Comparison of ENCODE assay signal across 28 cellular contexts in genomic region chr17:32102697-32103096, GRCh38. TPM values are rescaled to one million over a fixed set of nuclear protein-coding genes. Genes with fewer than 3 reads are reported as not detected.
DNase-seq lines count a peak whose midpoint lies in the region; ATAC-seq and TF ChIP-seq lines count a peak whose summit lies in the region.
"Had no signal": no experiment of that assay in that cellular context is flagged by ENCODE, and none has a peak within 500 bp of the region (broad histone marks: within the 10 kb centered on the region; RNA-seq: fewer than 3 reads in every experiment).

No MANE protein-coding gene starts in this region.

- H3K18ac ChIP-seq in mesendoderm (ENCODE audit: low read length), result no peak overlapping the region

- H3K9me3 Mint-ChIP-seq in stimulated activated memory B cell treated with anti-CD40 and anti-IgM and Interleukin-4, amounts not matched to agents 10 μg/mL and 1 μg/mL and 100 μg/mL, for 72 hours, result no peaks in the 10 kb centered on the region
- H3K9me3 Mint-ChIP-seq: activated T-cell treated with anti-CD3 and anti-CD28 coated beads, Interleukin-2, amount 50 U/mL, for 24 hours; dendritic cell treated with granulocyte-macrophage colony-stimulating factor and Interleukin-4, amounts not matched to agents 40 ng/mL and 50 ng/mL, for 4 days had no signal

- no peaks in the 10 kb centered on the region for H3K9me3 ChIP-seq in HEK293 (ENCODE audit: control insufficient read depth, insufficient read depth, low read depth, low read length)
- H3K9me3 ChIP-seq: adrenal gland, spleen, testis, uterus had no signal

- H3K4me1 Mint-ChIP-seq in stimulated activated memory B cell treated with anti-CD40 and anti-IgM and Interleukin-4, amounts not matched to agents 10 μg/mL and 1 μg/mL and 100 μg/mL, for 72 hours, result no peaks in the 10 kb centered on the region

- H2BK5ac ChIP-seq in mesendoderm (ENCODE audit: low read length), result no peak overlapping the region

- H3K4me1 ChIP-seq in HEK293 (ENCODE audit: control insufficient read depth, insufficient read depth, low read length), result no peaks in the 10 kb centered on the region
- H3K4me1 ChIP-seq in mesendoderm (ENCODE audit: control insufficient read depth, low read depth, low read length), result no peaks in the 10 kb centered on the region
- H3K4me1 ChIP-seq: adrenal gland, testis, uterus had no signal

- H3K4me2 ChIP-seq in mesendoderm (ENCODE audit: low read length), result no peak overlapping the region

- H3K27ac ChIP-seq in HEK293 (ENCODE audit: extremely low read depth, low read depth, low read length), result no peak overlapping the region
- H3K27ac ChIP-seq in mesendoderm (ENCODE audit: low read depth, low read length), result no peak overlapping the region
- H3K27ac ChIP-seq: adrenal gland, C4-2B, cardiac muscle cell, RWPE1, spleen, testis, uterus had no signal

- no peak overlapping the region for H2AK5ac ChIP-seq in mesendoderm (ENCODE audit: low read length)

- CTCF ChIA-PET in HEK293 (lab: Yijun Ruan, JAX), result interaction anchor here (0.6 kb wide), 1 partner anchor 8 kb away, joined by 3 read pairs; no protein-coding TSS in a partner anchor

- H3K79me1 ChIP-seq in mesendoderm (ENCODE audit: low read length), result no peaks in the 10 kb centered on the region

- no peaks in the 10 kb centered on the region for H3K79me2 ChIP-seq in mesendoderm (ENCODE audit: control insufficient read depth, insufficient read depth, low read length)

- WGBS in mesendoderm (ENCODE audit: extremely low coverage, insufficient coverage, low lambda C conversion rate), result no CpG with 5 or more reads among the region's 4 CpGs

- H2BK120ac ChIP-seq in mesendoderm (ENCODE audit: low read depth, low read length), result no peak overlapping the region

- H3K4me3 ChIP-seq in HEK293 (ENCODE audit: low read depth, low read length), result no peak overlapping the region
- no peak overlapping the region for H3K4me3 ChIP-seq in mesendoderm (ENCODE audit: low read length)
- H3K4me3 ChIP-seq: adrenal gland, cardiac muscle cell, spleen, testis, uterus had no signal

- H3K23ac ChIP-seq in mesendoderm (ENCODE audit: low read length), result no peak overlapping the region

- no peak for TF ChIP-seq CTCF in HEK293 (tag by site-specific recombination; IDR thresholded peaks at IDR 0.05)

- no peak overlapping the region for H4K5ac ChIP-seq in mesendoderm (ENCODE audit: low read length)

- no peak overlapping the region for H2BK15ac ChIP-seq in mesendoderm (replicated peaks; ENCODE audit: low read depth)

- no peak overlapping the region for H3K56ac ChIP-seq in mesendoderm (ENCODE audit: low read length)

- no peak overlapping the region for H4K8ac ChIP-seq in mesendoderm (ENCODE audit: low read depth, low read length)

- no peak overlapping the region for H3K9ac ChIP-seq in mesendoderm (ENCODE audit: low read length)

- H3K4ac ChIP-seq in mesendoderm (ENCODE audit: low read depth, low read length), result no peak overlapping the region

- ATAC-seq in stimulated activated memory B cell treated with anti-CD40 and anti-IgM and Interleukin-4, amounts not matched to agents 10 μg/mL and 1 μg/mL and 100 μg/mL, for 72 hours, result no peak
- ATAC-seq: HepG2; naive thymus-derived CD4-positive, alpha-beta T cell; T-helper 17 cell had no signal

- H3K27ac Mint-ChIP-seq in stimulated activated memory B cell treated with anti-CD40 and anti-IgM and Interleukin-4, amounts not matched to agents 10 μg/mL and 1 μg/mL and 100 μg/mL, for 72 hours, result no peak overlapping the region
- H3K27ac Mint-ChIP-seq: activated T-cell treated with anti-CD3 and anti-CD28 coated beads, Interleukin-2, amount 50 U/mL, for 24 hours; dendritic cell treated with granulocyte-macrophage colony-stimulating factor and Interleukin-4, amounts not matched to agents 40 ng/mL and 50 ng/mL, for 4 days; T-helper 17 cell had no signal

- DNase-seq in Daoy (ENCODE audit: low read depth) (peak; percentile 37), dedifferentiated amniotic fluid mesenchymal stem cell (ENCODE audit: extremely low spot score) (peak; percentile 53), mesendoderm (peak; percentile 25), mucosa of gallbladder (ENCODE audit: low spot score) (no peak), Ammon's horn (ENCODE audit: low spot score) (no peak)
- DNase-seq in stimulated activated naive CD4-positive, alpha-beta T cell treated with Interleukin-2 at 50 U/mL for 16 hours (lab: John Stamatoyannopoulos, UW), result no peak
- DNase-seq: activated naive CD4-positive, alpha-beta T cell; activated T-cell treated with anti-CD3 and anti-CD28 coated beads, Interleukin-2, amount 50 U/mL, for 24 hours; Calu3; GOT3; left cardiac atrium; naive thymus-derived CD4-positive, alpha-beta T cell; NCI-H187; NCI-H82; spleen; stimulated activated CD4-positive, alpha-beta T cell treated with anti-CD3 and anti-CD28 coated beads, Interleukin-4, amount 100 ng/mL, for 1 hour; stimulated activated naive CD4-positive, alpha-beta T cell; T-helper 17 cell; testis; uterus had no signal

- no peaks in the 10 kb centered on the region for H3K27me3 ChIP-seq in mesendoderm (ENCODE audit: insufficient read depth, low read length, poor library complexity)
- H3K27me3 ChIP-seq: adrenal gland, cardiac muscle cell, spleen, testis, uterus had no signal

- POLR2A ChIA-PET in HEK293 (lab: Yijun Ruan, JAX), result interaction anchor here (0.6 to 1.0 kb wide), 2 partner anchors 9 to 328 kb away, joined by 3 to 5 read pairs; no protein-coding TSS in a partner anchor

- H3K27me3 Mint-ChIP-seq in stimulated activated memory B cell treated with anti-CD40 and anti-IgM and Interleukin-4, amounts not matched to agents 10 μg/mL and 1 μg/mL and 100 μg/mL, for 72 hours, result peaks cover 10% of the 10 kb centered on the region
- H3K27me3 Mint-ChIP-seq: activated T-cell treated with anti-CD3 and anti-CD28 coated beads, Interleukin-2, amount 50 U/mL, for 24 hours; dendritic cell treated with granulocyte-macrophage colony-stimulating factor and Interleukin-4, amounts not matched to agents 40 ng/mL and 50 ng/mL, for 4 days; T-helper 17 cell had no signal

- no peak overlapping the region for H3K4me3 Mint-ChIP-seq in stimulated activated memory B cell treated with anti-CD40 and anti-IgM and Interleukin-4, amounts not matched to agents 10 μg/mL and 1 μg/mL and 100 μg/mL, for 72 hours
- H3K4me3 Mint-ChIP-seq: activated T-cell treated with anti-CD3 and anti-CD28 coated beads, Interleukin-2, amount 50 U/mL, for 24 hours; dendritic cell treated with granulocyte-macrophage colony-stimulating factor and Interleukin-4, amounts not matched to agents 40 ng/mL and 50 ng/mL, for 4 days; T-helper 17 cell had no signal

- H3K36me3 Mint-ChIP-seq in stimulated activated memory B cell treated with anti-CD40 and anti-IgM and Interleukin-4, amounts not matched to agents 10 μg/mL and 1 μg/mL and 100 μg/mL, for 72 hours, result no peaks in the 10 kb centered on the region

- H3K36me3 ChIP-seq in HEK293 (ENCODE audit: control insufficient read depth in 2 of 2, insufficient read depth in 1 of 2, low read length in 2 of 2) (no peaks in the 10 kb centered on the region), mesendoderm (ENCODE audit: control insufficient read depth, insufficient read depth, low read length) (no peaks in the 10 kb centered on the region)
- H3K36me3 ChIP-seq: adrenal gland, cardiac muscle cell, spleen, uterus had no signal

TF ChIP-seq in HEK293, 187 proteins besides CTCF, POLR2A, EP300 and RAD21:
- no peak for TF ChIP-seq ZNF704 (tag by site-specific recombination; IDR thresholded peaks at IDR 0.05)
- no peak for TF ChIP-seq ZNF221 (tag by site-specific recombination; IDR thresholded peaks at IDR 0.05; ENCODE audit: borderline replicate concordance)
- TF ChIP-seq ZSCAN23 (tag by site-specific recombination; IDR thresholded peaks at IDR 0.05), result no peak
- no peak for TF ChIP-seq ZIC2 (tag by site-specific recombination; IDR thresholded peaks at IDR 0.05)
- no peak for TF ChIP-seq ZNF843 (tag by site-specific recombination; IDR thresholded peaks at IDR 0.05)
- TF ChIP-seq ZNF362 (tag by site-specific recombination; IDR thresholded peaks at IDR 0.05), result peak; percentile 48; the same call in 1 of the 2 replicates

RNA-seq across cellular contexts. Expression of gene RHOT1, which starts 39.6 kb away (rescaled TPM):
- 40.5 and 49.9 TPM in 2 replicates for total RNA-seq in Daoy (2014; rRNA removed; shearing (Covaris generic))
- 20.1 TPM for polyA plus RNA-seq in mesendoderm (2013, experiment 1 of 2)
- 20.8 TPM for polyA plus RNA-seq in mesendoderm (2013, experiment 2 of 2)
- 32.4 TPM for total RNA-seq in mucosa of gallbladder

Comparison
In these comparisons a context has a peak if more than half of its experiments do, and no peak if none do; other contexts are left out.
1. DNase-seq: peak in Daoy (single experiment), dedifferentiated amniotic fluid mesenchymal stem cell (single experiment) and mesendoderm (single experiment); none in stimulated activated naive CD4-positive, alpha-beta T cell treated with Interleukin-2 at 50 U/mL for 16 hours (single experiment), mucosa of gallbladder (single experiment) and Ammon's horn (single experiment).